In genomic region chr10:30384051-30384674, GRCh38 we compare ENCODE assay signal across 17 cellular contexts. TPM values are rescaled to one million over a fixed set of nuclear protein-coding genes. Genes with fewer than 3 reads are reported as not detected.
DNase-seq lines count a peak whose midpoint lies in the region; ATAC-seq, FAIRE-seq and TF ChIP-seq lines count a peak whose summit lies in the region.
"Had no signal": no experiment of that assay in that cellular context is flagged by ENCODE, and none has a peak within 500 bp of the region (broad histone marks: within the 10 kb centered on the region; RNA-seq: fewer than 3 reads in every experiment).

No MANE protein-coding gene starts in this region.

- H3K9me2 ChIP-seq in MM.1S (replicated peaks; ENCODE audit: insufficient read depth, low read length): no peaks in the 10 kb centered on the region

- TF ChIP-seq CTCF in right atrium auricular region (IDR thresholded peaks at IDR 0.05) (no peak), glutamatergic neuron (IDR thresholded peaks at IDR 0.05; ENCODE audit: partially characterized antibody, unreplicated experiment) (no peak), tibial artery (IDR thresholded peaks at IDR 0.05) (no peak), MM.1S (IDR thresholded peaks at IDR 0.05; ENCODE audit: low read length) (no peak)

- H3K27me3 Mint-ChIP-seq in glutamatergic neuron (ENCODE audit: unreplicated experiment): peaks cover 5% of the 10 kb centered on the region

- no peak overlapping the region for H3K4me3 Mint-ChIP-seq in glutamatergic neuron (ENCODE audit: unreplicated experiment)
- H3K4me3 Mint-ChIP-seq: CD8-positive, alpha-beta memory T cell had no signal

- no peak overlapping the region for H3K27ac ChIP-seq in right atrium auricular region
- H3K27ac ChIP-seq in tibial artery: no peak overlapping the region
- H3K27ac ChIP-seq in MM.1S (ENCODE audit: low read length): no peak overlapping the region
- H3K27ac ChIP-seq: 22Rv1, A549, GM23248, HL-60 had no signal

- H3K36me3 Mint-ChIP-seq in glutamatergic neuron (ENCODE audit: unreplicated experiment): peaks cover 4% of the 10 kb centered on the region
- H3K36me3 Mint-ChIP-seq: CD8-positive, alpha-beta memory T cell had no signal

- no peak for FAIRE-seq in GM12891 (lab: Jason Lieb, UNC)
- FAIRE-seq: A549, GM12878, GM19239 had no signal

- H3K9me3 ChIP-seq in right atrium auricular region: no peaks in the 10 kb centered on the region
- no peaks in the 10 kb centered on the region for H3K9me3 ChIP-seq in tibial artery
- H3K9me3 ChIP-seq in MM.1S (replicated peaks; ENCODE audit: insufficient read depth, low read length): no peaks in the 10 kb centered on the region
- H3K9me3 ChIP-seq: A549, HAP-1 had no signal

- DNase-seq in Right ventricle myocardium superior: no peak
- DNase-seq in right atrium auricular region (ENCODE audit: low spot score): no peak
- no peak for DNase-seq in GM12891 (ENCODE audit: insufficient read length, low spot score)
- DNase-seq in glutamatergic neuron: no peak
- no peak for DNase-seq in sciatic nerve (ENCODE audit: low spot score)
- DNase-seq in tibial artery: no peak
- DNase-seq in MM.1S: no peak
- DNase-seq: CD8-positive, alpha-beta memory T cell; COR-L47 had no signal

- H3K36me3 ChIP-seq in right atrium auricular region (no peaks in the 10 kb centered on the region), tibial artery (no peaks in the 10 kb centered on the region), MM.1S (replicated peaks; ENCODE audit: insufficient read depth, low read length) (no peaks in the 10 kb centered on the region)
- H3K36me3 ChIP-seq: HAP-1 had no signal

- peaks cover 0 to 9% of the 10 kb centered on the region in 2 donors for H3K4me1 ChIP-seq in right atrium auricular region
- no peaks in the 10 kb centered on the region for H3K4me1 ChIP-seq in tibial artery
- no peaks in the 10 kb centered on the region for H3K4me1 ChIP-seq in MM.1S (ENCODE audit: low read length)
- H3K4me1 ChIP-seq: A549, HAP-1 had no signal

- no peaks in the 10 kb centered on the region for H3K79me2 ChIP-seq in MM.1S (ENCODE audit: low read length)

- intact Hi-C loops in Right ventricle myocardium superior (cut with DNase I) (no loop called here), sciatic nerve (cut with DNase I) (no loop called here), tibial artery (cut with DNase I; ENCODE audit: low total_unique reads) (no loop called here)

- no peak overlapping the region for H2AFZ ChIP-seq in MM.1S (ENCODE audit: low read length)

- no peak overlapping the region for H3K9ac ChIP-seq in MM.1S (ENCODE audit: low read length)
- H3K9ac ChIP-seq: GM23248 had no signal

- H3K4me3 ChIP-seq in right atrium auricular region (no peak overlapping the region), tibial artery (no peak overlapping the region), MM.1S (ENCODE audit: low read length) (no peak overlapping the region)
- H3K4me3 ChIP-seq: A549, GM12878, GM23248, HAP-1 had no signal

- no peak for TF ChIP-seq POLR2A in GM12891 (IDR thresholded peaks at IDR 0.05; ENCODE audit: low read depth, low read length)

- no peaks in the 10 kb centered on the region for H3F3A ChIP-seq in MM.1S (ENCODE audit: insufficient read depth, low read length)

- peaks cover 4% of the 10 kb centered on the region for H3K4me1 Mint-ChIP-seq in glutamatergic neuron (ENCODE audit: low read depth, unreplicated experiment)
- H3K4me1 Mint-ChIP-seq: CD8-positive, alpha-beta memory T cell had no signal

- H3K27ac Mint-ChIP-seq in glutamatergic neuron (ENCODE audit: unreplicated experiment): peak overlapping the region; percentile 55

- H3K27me3 ChIP-seq in right atrium auricular region (no peaks in the 10 kb centered on the region), tibial artery (no peaks in the 10 kb centered on the region), MM.1S (replicated peaks; ENCODE audit: insufficient read depth, low read length) (no peaks in the 10 kb centered on the region)

- ATAC-seq in Right ventricle myocardium superior (ENCODE audit: poor library complexity) (peak; percentile 18), sciatic nerve (peak; percentile 51), HG03280 (IDR thresholded peaks at IDR 0.05; ENCODE audit: unreplicated experiment) (no peak)

- no peaks in the 10 kb centered on the region for H3K9me3 Mint-ChIP-seq in glutamatergic neuron (ENCODE audit: unreplicated experiment)

- H4K20me1 ChIP-seq in MM.1S (ENCODE audit: insufficient read depth, low read length): no peaks in the 10 kb centered on the region

- no peak overlapping the region for H3K4me2 ChIP-seq in MM.1S (ENCODE audit: low read depth, low read length)
- H3K4me2 ChIP-seq: A549 had no signal

TF ChIP-seq in GM12891, 5 proteins besides CTCF, POLR2A, EP300 and RAD21:
- no peak for TF ChIP-seq POLR2AphosphoS5 (IDR thresholded peaks at IDR 0.05; ENCODE audit: low read depth, low read length)
- TF ChIP-seq PAX5 (IDR thresholded peaks at IDR 0.05; ENCODE audit: insufficient read depth, low read length, severe bottlenecking): peak; percentile 59
- TF ChIP-seq POU2F2 (IDR thresholded peaks at IDR 0.05; ENCODE audit: low read depth, low read length): no peak
- TF ChIP-seq TAF1 (IDR thresholded peaks at IDR 0.05; ENCODE audit: low read depth, low read length): no peak

RNA-seq across cellular contexts. Expression of gene MTPAP, which starts 35.1 kb away (rescaled TPM):
- 18.2 TPM for total RNA-seq in Right ventricle myocardium superior
- 10 to 100 TPM; 14.9 to 18.8 TPM for total RNA-seq in right atrium auricular region
- polyA plus RNA-seq in GM12891 (2012; ENCODE audit: low read depth, missing spikeins): 10.7 TPM
- total RNA-seq in glutamatergic neuron (ENCODE audit: unreplicated experiment): 26.8 TPM
- 30.6 TPM for total RNA-seq in sciatic nerve

RNA-seq across cellular contexts. Expression of gene MAP3K8, which starts 49.8 kb away (rescaled TPM):
- total RNA-seq in Right ventricle myocardium superior: 7.3 TPM
- 10 to 100 TPM; 10.6 to 18.9 TPM for total RNA-seq in right atrium auricular region
- 77.3 TPM for polyA plus RNA-seq in GM12891 (2012; ENCODE audit: low read depth, missing spikeins)
- total RNA-seq in glutamatergic neuron (ENCODE audit: unreplicated experiment): 1.7 TPM
- total RNA-seq in sciatic nerve: 85.2 TPM
